ENCODE assay signal across 16 cellular contexts in the genomic region with DNA sequence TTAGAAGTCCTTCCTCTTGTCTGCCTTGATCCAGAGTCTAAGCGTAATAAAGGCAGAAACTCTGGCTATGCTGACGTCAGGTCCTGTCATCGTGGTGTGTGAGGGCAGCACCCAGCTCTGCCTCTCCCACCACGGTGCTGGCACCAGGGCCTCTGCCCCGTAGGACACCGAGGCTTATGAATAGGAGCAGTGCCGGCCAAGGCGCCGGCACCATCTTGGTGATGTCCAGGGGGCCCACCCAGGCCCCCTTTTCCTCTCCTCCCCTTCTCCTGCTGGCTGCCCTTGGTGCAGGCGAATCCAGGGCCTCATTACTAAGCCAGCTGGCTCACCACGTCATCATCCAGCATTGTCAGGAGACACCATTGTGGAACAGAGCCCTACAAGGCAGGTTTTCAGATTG.
DNase-seq lines count a peak whose midpoint lies in the region; ATAC-seq and TF ChIP-seq lines count a peak whose summit lies in the region.
"Had no signal": no experiment of that assay in that cellular context is flagged by ENCODE, and none has a peak within 500 bp of the region (broad histone marks: within the 10 kb centered on the region; RNA-seq: fewer than 3 reads in every experiment).

No MANE protein-coding gene starts in this region.

- ATAC-seq in foreskin keratinocyte, result peak; percentile 73
- no peak for ATAC-seq in thoracic aorta (ENCODE audit: insufficient number of reproducible peaks, low FRiP score, low read depth)
- no peak for ATAC-seq in GM21576 (IDR thresholded peaks at IDR 0.05; ENCODE audit: unreplicated experiment)
- no peak for ATAC-seq in HG02798 (IDR thresholded peaks at IDR 0.05; ENCODE audit: poor library complexity, unreplicated experiment)
- ATAC-seq in GM18511 (IDR thresholded peaks at IDR 0.05; ENCODE audit: unreplicated experiment), result no peak
- ATAC-seq: stimulated activated naive CD8-positive, alpha-beta T cell treated with anti-CD3 and anti-CD28 coated beads, Interleukin-15, amount 100 ng/mL, for 72 hours; T-helper 17 cell had no signal

- TF ChIP-seq CTCF in foreskin keratinocyte (conservative IDR thresholded peaks at IDR 0.05) (no peak), thoracic aorta (IDR thresholded peaks at IDR 0.05) (no peak)

- H3K4me1 ChIP-seq in foreskin keratinocyte (peaks cover 10% of the 10 kb centered on the region), thoracic aorta (ENCODE audit: control insufficient read depth in 1 of 2, low read depth in 2 of 2) (peaks cover 73 to 100% of the 10 kb centered on the region in 2 donors)
- H3K4me1 ChIP-seq: breast epithelium had no signal

- peak overlapping the region; percentile 23 for H3K4me3 ChIP-seq in thoracic aorta
- H3K4me3 ChIP-seq: breast epithelium had no signal

- H3K36me3 ChIP-seq in thoracic aorta, result peaks cover 23% of the 10 kb centered on the region
- H3K36me3 ChIP-seq: breast epithelium had no signal

- H3K9me3 ChIP-seq in thoracic aorta, result no peaks in the 10 kb centered on the region
- H3K9me3 ChIP-seq: breast epithelium had no signal

- no peaks in the 10 kb centered on the region for H3K27me3 ChIP-seq in foreskin keratinocyte
- no peaks in the 10 kb centered on the region for H3K27me3 ChIP-seq in thoracic aorta (replicated peaks; ENCODE audit: insufficient read depth)
- H3K27me3 ChIP-seq: breast epithelium had no signal

- H3K27ac ChIP-seq in angular gyrus (ENCODE audit: low read depth, low read length) (peak overlapping the region; percentile 84), foreskin keratinocyte (peak overlapping the region; percentile 17), thoracic aorta (peak overlapping the region; percentile 66 to 82)

- DNase-seq in foreskin keratinocyte, result peak in 1 of 2 donors; percentile 50
- DNase-seq in myocyte (ENCODE audit: low read depth), result peak; percentile 50
- no peak for DNase-seq in thoracic aorta (ENCODE audit: low spot score)
- DNase-seq in DMS79 (lab: John Stamatoyannopoulos, UW), result no peak
- DNase-seq: activated CD4-positive, alpha-beta T cell treated with anti-CD3 and anti-CD28 coated beads, Interleukin-2, amount 50 U/mL, for 48 hours; CD8-positive, alpha-beta memory T cell; erythroblast; OCI-M1; stimulated activated CD4-positive, alpha-beta T cell treated with anti-CD3 and anti-CD28 coated beads, Interleukin-4, amount 100 ng/mL, for 1 hour; stimulated activated naive CD8-positive, alpha-beta T cell treated with anti-CD3 and anti-CD28 coated beads, Interleukin-15, amount 100 ng/mL, for 72 hours; T-helper 17 cell had no signal

Comparison
In these comparisons a context has a peak if more than half of its experiments do, and no peak if none do; other contexts are left out.
1. H3K27ac ChIP-seq: peak in every context shown above with its lines; median percentile 84 in angular gyrus; 74 in thoracic aorta; 17 in foreskin keratinocyte.